8 cellular contexts compared by ENCODE assay signal in the genomic region with DNA sequence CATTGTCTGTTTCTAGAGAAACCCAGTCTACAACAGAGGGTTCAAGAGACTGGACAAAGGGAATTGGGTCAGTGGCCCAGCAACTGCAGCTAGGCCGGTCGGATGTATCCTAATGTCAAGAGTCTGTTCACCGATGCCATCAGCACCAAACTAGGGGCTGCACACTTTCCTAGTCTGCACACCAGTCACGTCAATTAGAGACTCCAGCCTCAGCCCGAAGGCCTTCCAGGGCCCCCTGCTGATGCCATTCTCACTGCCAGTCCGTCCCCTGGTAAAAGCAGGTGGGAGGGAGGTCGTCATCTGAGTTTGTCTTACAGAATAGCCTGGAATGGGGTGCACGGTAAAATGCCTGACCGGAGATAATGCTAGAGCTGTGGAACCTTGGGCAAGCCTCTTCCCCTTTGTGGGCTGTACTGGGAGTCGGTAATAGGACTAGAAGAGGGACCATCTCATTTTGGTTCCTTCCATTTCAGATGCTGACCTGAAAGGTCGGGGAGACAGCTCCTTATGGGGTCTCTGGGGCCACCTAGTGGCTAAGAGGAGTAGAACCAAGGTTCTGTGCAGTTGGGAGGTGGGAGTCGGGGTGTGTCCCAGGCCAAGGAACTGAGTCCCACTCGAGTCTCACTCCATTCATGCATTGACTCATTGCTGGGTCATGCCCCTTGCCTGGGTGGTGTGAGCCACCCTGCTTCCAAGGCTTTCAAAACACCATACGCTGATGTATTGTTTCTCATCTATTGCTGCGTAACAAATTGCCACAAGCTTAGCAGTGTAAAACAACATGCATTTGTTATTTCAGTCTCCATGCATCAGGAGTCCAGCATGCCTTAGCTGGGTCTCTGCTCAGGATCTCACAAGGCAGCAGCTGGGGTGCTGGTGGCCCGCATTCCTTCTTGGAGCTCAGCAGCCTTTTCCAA.
A peak's percentile ranks its signal among the peaks of the same experiment; 100 is the strongest.
DNase-seq lines count a peak whose midpoint lies in the region; ATAC-seq and TF ChIP-seq lines count a peak whose summit lies in the region.

No MANE protein-coding gene starts in this region.

- H2AFZ ChIP-seq in parathyroid adenoma = no peak overlapping the region

- H3K4me2 ChIP-seq in parathyroid adenoma (ENCODE audit: low read length) = no peak overlapping the region

- H3K27ac ChIP-seq in parathyroid adenoma = peak overlapping the region; percentile 39

- no peak for ATAC-seq in HG02840 (IDR thresholded peaks at IDR 0.05; ENCODE audit: low FRiP score, unreplicated experiment)

- peak; percentile 91 for TF ChIP-seq CTCF in parathyroid adenoma (IDR thresholded peaks at IDR 0.05)

- H3K79me2 ChIP-seq in parathyroid adenoma = peaks cover under 1% of the 10 kb centered on the region

- H3K4me1 ChIP-seq in parathyroid adenoma = peaks cover 14% of the 10 kb centered on the region

- no peak overlapping the region for H3K9ac ChIP-seq in parathyroid adenoma

- H3K27me3 ChIP-seq in parathyroid adenoma (ENCODE audit: control insufficient read depth, insufficient read depth, low read length) = no peaks in the 10 kb centered on the region

- H3K4me3 ChIP-seq in parathyroid adenoma (ENCODE audit: low read depth, low read length) = no peak overlapping the region

- no peaks in the 10 kb centered on the region for H3K9me3 ChIP-seq in parathyroid adenoma (ENCODE audit: control insufficient read depth, low read length)

- H3K36me3 ChIP-seq in parathyroid adenoma (ENCODE audit: control insufficient read depth, insufficient read depth, low read length) = no peaks in the 10 kb centered on the region

- DNase-seq in SHP77 (lab: John Stamatoyannopoulos, UW) = peak; percentile 68 to 75
- DNase-seq in SHP77 treated with DMSO at 0.1 percent for 48 hours (lab: John Stamatoyannopoulos, UW) = no peak
- peak; percentile 60 for DNase-seq in LoVo (ENCODE audit: low spot score)
- DNase-seq in RPMI8226 = peak; percentile 77
- DNase-seq in activated naive CD4-positive, alpha-beta T cell treated with Interleukin-2 at 50 U/mL for 16 hours = peak; percentile 67
- DNase-seq in germinal center (ENCODE audit: low spot score) = peak; percentile 78
